Comparison of ENCODE assay signal across 10 cellular contexts in the genomic region with DNA sequence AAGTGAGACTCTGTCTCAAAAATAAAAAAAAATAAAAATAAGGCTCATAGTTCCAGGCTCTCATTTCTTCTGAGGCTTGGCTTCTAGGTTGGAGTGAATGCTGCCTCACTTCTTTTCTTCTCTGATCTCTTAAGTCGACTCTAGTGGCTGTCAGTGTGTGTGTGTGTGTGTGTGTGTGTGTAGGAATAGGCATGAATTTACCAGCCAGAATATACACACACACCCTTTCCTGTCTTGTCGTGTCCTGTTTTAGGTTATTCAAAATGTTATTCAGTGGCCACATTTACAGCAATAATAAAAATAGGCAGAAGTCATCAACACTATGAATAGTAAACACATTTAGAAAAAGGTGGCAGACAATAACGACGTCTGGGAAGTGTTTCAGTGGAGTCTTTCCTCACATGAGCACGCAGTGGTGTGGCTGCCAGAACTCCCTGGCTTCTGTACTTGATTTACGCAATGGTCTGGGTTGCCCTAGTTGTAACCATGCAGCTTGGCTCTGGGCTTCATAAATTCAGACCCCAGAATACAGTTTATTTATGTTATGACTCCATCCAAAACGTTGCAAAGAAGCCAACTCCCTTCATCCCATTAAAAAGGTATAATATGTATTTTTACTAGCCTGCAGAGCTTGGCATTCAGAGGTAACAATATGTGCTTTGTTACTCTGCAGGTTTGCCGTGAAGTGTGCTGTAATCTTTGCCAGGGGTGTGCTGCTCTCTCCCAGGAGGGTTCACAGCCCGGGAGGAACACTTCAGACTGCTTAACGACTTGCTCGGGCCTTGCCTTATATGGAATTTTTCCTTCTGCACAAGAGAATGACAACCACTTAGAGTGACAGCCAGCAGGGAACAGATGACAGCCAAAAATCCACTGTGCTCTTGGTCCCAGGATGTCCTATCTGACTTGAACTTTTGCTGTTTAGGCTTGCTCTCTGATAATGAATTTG. TPM values are rescaled to one million over a fixed set of nuclear protein-coding genes. Genes with fewer than 3 reads are reported as not detected.
A peak's percentile ranks its signal among the peaks of the same experiment; 100 is the strongest.
DNase-seq lines count a peak whose midpoint lies in the region; ATAC-seq, FAIRE-seq and TF ChIP-seq lines count a peak whose summit lies in the region.
"Had no signal": no experiment of that assay in that cellular context is flagged by ENCODE, and none has a peak within 500 bp of the region (broad histone marks: within the 10 kb centered on the region; RNA-seq: fewer than 3 reads in every experiment).

No MANE protein-coding gene starts in this region.

- H3K4me1 ChIP-seq in adipocyte (ENCODE audit: control insufficient read depth, insufficient read depth, low read length) (peaks cover 48% of the 10 kb centered on the region), hepatocyte (ENCODE audit: insufficient read depth) (peaks cover 17% of the 10 kb centered on the region), skeletal muscle tissue (ENCODE audit: control insufficient read depth in 3 of 3, insufficient read depth in 3 of 3, low read length in 3 of 3) (peaks cover 6 to 15% (median 13%) of the 10 kb centered on the region in 3 donors)

- TF ChIP-seq CTCF in LNCaP clone FGC (IDR thresholded peaks at IDR 0.05; ENCODE audit: control insufficient read depth, extremely low read depth, insufficient read depth) = no peak
- TF ChIP-seq CTCF in hepatocyte (IDR thresholded peaks at IDR 0.05; ENCODE audit: poor library complexity) = no peak

- DNase-seq in LNCaP clone FGC (ENCODE audit: low read depth) (peak; percentile 45), adipocyte (ENCODE audit: low read depth) (peak; percentile 47), hepatocyte (ENCODE audit: low spot score) (peak; percentile 40), frontal cortex (ENCODE audit: low spot score in 2 of 2) (no peak), SKM-1 treated with dmso at 0.1 percent for 144 hours (lab: John Stamatoyannopoulos, UW; ENCODE audit: unreplicated experiment) (no peak)
- DNase-seq: activated naive CD8-positive, alpha-beta T cell treated with anti-CD3 and anti-CD28 coated beads, Interleukin-2, amount 10 ng/mL, durations not matched to agents 7 days and 5 days; GDM1 had no signal

- H3K79me2 ChIP-seq in hepatocyte = no peaks in the 10 kb centered on the region

- H3K9ac ChIP-seq in adipocyte (ENCODE audit: low read length) = peak overlapping the region; percentile 25
- peak overlapping the region in 2 of 3 donors; percentile 2 to 25 for H3K9ac ChIP-seq in skeletal muscle tissue (ENCODE audit: low read depth in 1 of 3, low read length in 3 of 3)

- no peaks in the 10 kb centered on the region for H4K20me1 ChIP-seq in hepatocyte (ENCODE audit: insufficient read depth, poor library complexity, severe bottlenecking)

- no peaks in the 10 kb centered on the region for H3K9me3 ChIP-seq in adipocyte (ENCODE audit: control insufficient read depth, low read length)
- no peaks in the 10 kb centered on the region for H3K9me3 ChIP-seq in hepatocyte (ENCODE audit: low read depth)
- H3K9me3 ChIP-seq in skeletal muscle tissue (ENCODE audit: control insufficient read depth in 3 of 3, low read length in 3 of 3) = no peaks in the 10 kb centered on the region

- H3K4me2 ChIP-seq in hepatocyte = peak overlapping the region; percentile 5

- H3K27me3 ChIP-seq in adipocyte (replicated peaks; ENCODE audit: control insufficient read depth, insufficient read depth, low read length) = no peaks in the 10 kb centered on the region
- no peaks in the 10 kb centered on the region for H3K27me3 ChIP-seq in hepatocyte
- H3K27me3 ChIP-seq in skeletal muscle tissue (ENCODE audit: control insufficient read depth in 3 of 3, insufficient read depth in 3 of 3, low read length in 3 of 3) = no peaks in the 10 kb centered on the region

- 24% methylated on average over 11 of the region's 11 CpGs for WGBS in hepatocyte (ENCODE audit: low lambda C conversion rate, missing lambda C conversion rate)

- no peaks in the 10 kb centered on the region for H3K36me3 ChIP-seq in adipocyte (ENCODE audit: control insufficient read depth, insufficient read depth, low read length, severe bottlenecking)
- H3K36me3 ChIP-seq in hepatocyte (replicated peaks; ENCODE audit: insufficient read depth, low read depth) = no peaks in the 10 kb centered on the region
- H3K36me3 ChIP-seq in skeletal muscle tissue (ENCODE audit: control insufficient read depth in 3 of 3, insufficient read depth in 3 of 3, low read length in 3 of 3) = no peaks in the 10 kb centered on the region

- no peak for ATAC-seq in GM21526 (IDR thresholded peaks at IDR 0.05; ENCODE audit: low FRiP score, unreplicated experiment)
- no peak for ATAC-seq in HG03159 (IDR thresholded peaks at IDR 0.05; ENCODE audit: unreplicated experiment)

- H3K4me3 ChIP-seq in LNCaP clone FGC (ENCODE audit: low read depth, low read length) = no peak overlapping the region
- peak overlapping the region; percentile 25 for H3K4me3 ChIP-seq in adipocyte (ENCODE audit: low read length)
- H3K4me3 ChIP-seq in hepatocyte = no peak overlapping the region
- peak overlapping the region in 1 of 3 donors; percentile 12 for H3K4me3 ChIP-seq in skeletal muscle tissue (ENCODE audit: low read length in 3 of 3)

- H2AFZ ChIP-seq in hepatocyte = no peak overlapping the region

- H3K9me2 ChIP-seq in hepatocyte (replicated peaks; ENCODE audit: insufficient read depth) = no peaks in the 10 kb centered on the region

- no peak for FAIRE-seq in frontal cortex (lab: Jason Lieb, UNC)

- H3K27ac ChIP-seq in hepatocyte (peak overlapping the region; percentile 20), skeletal muscle tissue (ENCODE audit: low read depth, low read length) (no peak overlapping the region)

RNA-seq across cellular contexts. Expression of gene PALM2AKAP2, which starts 34.4 kb away (rescaled TPM):
- 7.0 and 7.8 TPM in 2 replicates for total RNA-seq in hepatocyte
- 2.7 and 3.7 TPM in 2 replicates for polyA plus RNA-seq in hepatocyte
- 24.0 TPM for total RNA-seq in skeletal muscle tissue
- total RNA-seq in frontal cortex = 4.1 TPM
- total RNA-seq: activated naive CD8-positive, alpha-beta T cell treated with anti-CD3 and anti-CD28 coated beads, Interleukin-2, amount 10 ng/mL, durations not matched to agents 7 days and 5 days had no signal

Comparison
In these comparisons a context has a peak if more than half of its experiments do, and no peak if none do; other contexts are left out.
1. DNase-seq: peak in LNCaP clone FGC (single experiment), adipocyte (single experiment) and hepatocyte (single experiment); none in frontal cortex (0 of 2) and SKM-1 treated with dmso at 0.1 percent for 144 hours (single experiment).